ENCODE assay signal across 9 cellular contexts in the genomic region with DNA sequence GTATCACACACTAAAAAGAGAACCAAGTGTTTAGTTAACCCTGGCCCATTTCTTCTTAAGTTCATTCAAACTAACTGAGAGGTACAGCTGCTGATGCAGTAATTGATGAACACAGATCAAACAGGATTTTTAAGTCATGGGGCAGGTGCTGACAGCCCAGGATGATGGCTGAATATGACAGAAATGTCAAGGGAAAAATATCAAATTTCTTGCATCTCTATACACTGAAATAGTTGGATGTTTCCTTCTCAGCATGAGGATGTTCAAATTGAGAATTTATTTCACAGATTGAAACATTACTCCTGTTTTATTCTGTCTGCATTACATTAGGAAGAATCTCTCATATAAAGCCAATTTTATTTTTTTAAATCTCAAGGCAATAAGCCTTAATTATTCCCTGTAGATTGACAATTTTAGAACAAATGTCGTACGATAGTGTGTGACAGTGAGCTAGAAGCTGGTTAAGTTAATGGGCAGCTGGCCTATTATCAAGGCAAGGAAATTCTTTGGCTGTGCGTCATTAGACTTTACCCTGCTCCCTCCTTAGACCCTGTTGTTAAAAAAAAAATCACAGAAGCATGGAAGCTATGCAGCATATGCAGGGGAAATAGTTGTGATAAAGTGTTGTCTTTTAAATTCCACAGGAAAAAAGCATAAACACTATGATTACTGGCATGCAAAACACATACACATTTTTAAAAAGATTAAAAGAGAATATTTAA.
DNase-seq lines count a peak whose midpoint lies in the region; ATAC-seq and TF ChIP-seq lines count a peak whose summit lies in the region.
"Had no signal": no experiment of that assay in that cellular context is flagged by ENCODE, and none has a peak within 500 bp of the region (broad histone marks: within the 10 kb centered on the region; RNA-seq: fewer than 3 reads in every experiment).

No MANE protein-coding gene starts in this region.

- no peak for TF ChIP-seq EP300 in Ishikawa (IDR thresholded peaks at IDR 0.05; ENCODE audit: borderline replicate concordance)

- H3K36me3 ChIP-seq in BJ (ENCODE audit: control insufficient read depth, insufficient read depth, low read length) (no peaks in the 10 kb centered on the region), brain microvascular endothelial cell (replicated peaks) (no peaks in the 10 kb centered on the region), mesendoderm (ENCODE audit: control insufficient read depth, insufficient read depth, low read length) (no peaks in the 10 kb centered on the region)

- H3K27me3 Mint-ChIP-seq in activated naive CD4-positive, alpha-beta T cell treated with anti-CD3 and anti-CD28 coated beads for 36 hours (ENCODE audit: low read depth) = no peaks in the 10 kb centered on the region

- H3K4me1 Mint-ChIP-seq in activated naive CD4-positive, alpha-beta T cell treated with anti-CD3 and anti-CD28 coated beads for 36 hours (ENCODE audit: low read depth) = no peaks in the 10 kb centered on the region

- H3K79me1 ChIP-seq in mesendoderm (ENCODE audit: low read length) = no peaks in the 10 kb centered on the region

- ATAC-seq in GM18867 (IDR thresholded peaks at IDR 0.05; ENCODE audit: unreplicated experiment) (no peak), GM21576 (IDR thresholded peaks at IDR 0.05; ENCODE audit: unreplicated experiment) (no peak)

- H3K4me3 Mint-ChIP-seq in activated naive CD4-positive, alpha-beta T cell treated with anti-CD3 and anti-CD28 coated beads for 36 hours = no peak overlapping the region

- H3K27me3 ChIP-seq in BJ (ENCODE audit: control insufficient read depth, insufficient read depth, low read length) = no peaks in the 10 kb centered on the region
- no peaks in the 10 kb centered on the region for H3K27me3 ChIP-seq in brain microvascular endothelial cell (replicated peaks)
- H3K27me3 ChIP-seq in mesendoderm (ENCODE audit: insufficient read depth, low read length, poor library complexity) = no peaks in the 10 kb centered on the region

- no CpG with 5 or more reads among the region's 3 CpGs for WGBS in mesendoderm (ENCODE audit: extremely low coverage, insufficient coverage, low lambda C conversion rate)

- in situ Hi-C loops in brain microvascular endothelial cell (cut with HindIII; ENCODE audit: low pct_ligation_motif_present, low sequenced_read_pairs) = no loop called here

- POLR2A ChIA-PET in BJ (lab: Charles Lee) = interaction anchor here (0.5 kb wide), 1 partner anchor 495 kb away, joined by 3 read pairs; no protein-coding TSS in a partner anchor

- H3K36me3 Mint-ChIP-seq in activated naive CD4-positive, alpha-beta T cell treated with anti-CD3 and anti-CD28 coated beads for 36 hours (ENCODE audit: low read depth) = no peaks in the 10 kb centered on the region

- CTCF ChIA-PET in BJ (lab: Yijun Ruan, JAX) = interaction anchor here (1.1 kb wide), 1 partner anchor 21 kb away, joined by 3 read pairs; no protein-coding TSS in a partner anchor
- CTCF ChIA-PET in activated naive CD4-positive, alpha-beta T cell treated with anti-CD3 and anti-CD28 coated beads for 36 hours (lab: Charles Lee) = no interaction called here

- TF ChIP-seq RAD21 in Ishikawa (IDR thresholded peaks at IDR 0.05; ENCODE audit: low read depth) = peak; percentile 3; the same call in 1 of the 2 replicates

- H3K4ac ChIP-seq in mesendoderm (ENCODE audit: low read depth, low read length) = no peak overlapping the region

- peak overlapping the region; percentile 85 for H2BK15ac ChIP-seq in mesendoderm (replicated peaks; ENCODE audit: low read depth)

- no peaks in the 10 kb centered on the region for H3K9me3 Mint-ChIP-seq in activated naive CD4-positive, alpha-beta T cell treated with anti-CD3 and anti-CD28 coated beads for 36 hours

- H3K56ac ChIP-seq in mesendoderm (ENCODE audit: low read length) = no peak overlapping the region

- no peak overlapping the region for H3K27ac Mint-ChIP-seq in activated naive CD4-positive, alpha-beta T cell treated with anti-CD3 and anti-CD28 coated beads for 36 hours

- H3K4me2 ChIP-seq in mesendoderm (ENCODE audit: low read length) = no peak overlapping the region

- intact Hi-C loops in activated naive CD4-positive, alpha-beta T cell treated with anti-CD3 and anti-CD28 coated beads for 36 hours (cut with micrococcal nuclease) = no loop called here

- H3K27ac ChIP-seq in brain microvascular endothelial cell (peak overlapping the region; percentile 66), mesendoderm (ENCODE audit: low read depth, low read length) (no peak overlapping the region)

- no peaks in the 10 kb centered on the region for H3K4me1 ChIP-seq in mesendoderm (ENCODE audit: control insufficient read depth, low read depth, low read length)

- H4K8ac ChIP-seq in mesendoderm (ENCODE audit: low read depth, low read length) = no peak overlapping the region

- TF ChIP-seq CTCF in BJ (IDR thresholded peaks at IDR 0.05; ENCODE audit: insufficient read depth, low read depth, low read length) (no peak), brain microvascular endothelial cell (IDR thresholded peaks at IDR 0.05; ENCODE audit: low read depth, low read length, missing control alignments) (no peak)

- no peaks in the 10 kb centered on the region for H3K79me2 ChIP-seq in mesendoderm (ENCODE audit: control insufficient read depth, insufficient read depth, low read length)

- H3K4me3 ChIP-seq in BJ (ENCODE audit: low read depth, low read length) (no peak overlapping the region), brain microvascular endothelial cell (ENCODE audit: low read depth, low read length) (no peak overlapping the region), mesendoderm (ENCODE audit: low read length) (no peak overlapping the region)

- H2AK5ac ChIP-seq in mesendoderm (ENCODE audit: low read length) = no peak overlapping the region

- H3K9ac ChIP-seq in mesendoderm (ENCODE audit: low read length) = no peak overlapping the region

- DNase-seq in BJ (ENCODE audit: low read depth) = peak; percentile 76
- DNase-seq in brain microvascular endothelial cell = peak; percentile 87
- DNase-seq in mesendoderm = peak; percentile 92
- DNase-seq in activated naive CD4-positive, alpha-beta T cell treated with anti-CD3 and anti-CD28 coated beads for 36 hours = no peak
- no peak for DNase-seq in activated CD8-positive, alpha-beta memory T cell treated with anti-CD3 and anti-CD28 coated beads for 24 hours
- DNase-seq: erythroblast had no signal

- H4K5ac ChIP-seq in mesendoderm (ENCODE audit: low read length) = no peak overlapping the region

- H2BK120ac ChIP-seq in mesendoderm (ENCODE audit: low read depth, low read length) = no peak overlapping the region

- no peak overlapping the region for H3K18ac ChIP-seq in mesendoderm (ENCODE audit: low read length)

- no peak overlapping the region for H2BK5ac ChIP-seq in mesendoderm (ENCODE audit: low read length)

- H3K23ac ChIP-seq in mesendoderm (ENCODE audit: low read length) = no peak overlapping the region

TF ChIP-seq in Ishikawa, 13 proteins besides CTCF, POLR2A, EP300 and RAD21:
- TF ChIP-seq TEAD4 (IDR thresholded peaks at IDR 0.05) (peak; percentile 85), NFIC (IDR thresholded peaks at IDR 0.05) (peak; percentile 43; the same call in 1 of the 2 replicates), CEBPB (IDR thresholded peaks at IDR 0.05) (no peak), TCF12 (IDR thresholded peaks at IDR 0.05; ENCODE audit: low read depth) (0 out of 2 replicates have a peak, but pooled peaks have one; percentile 15), MAX (IDR thresholded peaks at IDR 0.05) (0 out of 2 replicates have a peak, but pooled peaks have one; percentile 17)

Comparison
In these comparisons a context has a peak if more than half of its experiments do, and no peak if none do; other contexts are left out.
1. DNase-seq: peak in BJ (single experiment), brain microvascular endothelial cell (single experiment) and mesendoderm (single experiment); none in activated naive CD4-positive, alpha-beta T cell treated with anti-CD3 and anti-CD28 coated beads for 36 hours (single experiment) and activated CD8-positive, alpha-beta memory T cell treated with anti-CD3 and anti-CD28 coated beads for 24 hours (single experiment).